ENCODE assay signal across 2 cellular contexts in genomic region chrX:8495036-8495435, GRCh38. TPM values are rescaled to one million over a fixed set of nuclear protein-coding genes. Genes with fewer than 3 reads are reported as not detected.
"Had no signal": no experiment of that assay in that cellular context is flagged by ENCODE, and none has a peak within 500 bp of the region (broad histone marks: within the 10 kb centered on the region; RNA-seq: fewer than 3 reads in every experiment).

No MANE protein-coding gene starts in this region.

RNA-seq across cellular contexts. Expression of gene VCX3B, which starts 30.4 kb away (rescaled TPM):
- total RNA-seq: LHCN-M2, SK-MEL-5 had no signal
